Comparison of ENCODE assay signal across 14 cellular contexts in the genomic region with DNA sequence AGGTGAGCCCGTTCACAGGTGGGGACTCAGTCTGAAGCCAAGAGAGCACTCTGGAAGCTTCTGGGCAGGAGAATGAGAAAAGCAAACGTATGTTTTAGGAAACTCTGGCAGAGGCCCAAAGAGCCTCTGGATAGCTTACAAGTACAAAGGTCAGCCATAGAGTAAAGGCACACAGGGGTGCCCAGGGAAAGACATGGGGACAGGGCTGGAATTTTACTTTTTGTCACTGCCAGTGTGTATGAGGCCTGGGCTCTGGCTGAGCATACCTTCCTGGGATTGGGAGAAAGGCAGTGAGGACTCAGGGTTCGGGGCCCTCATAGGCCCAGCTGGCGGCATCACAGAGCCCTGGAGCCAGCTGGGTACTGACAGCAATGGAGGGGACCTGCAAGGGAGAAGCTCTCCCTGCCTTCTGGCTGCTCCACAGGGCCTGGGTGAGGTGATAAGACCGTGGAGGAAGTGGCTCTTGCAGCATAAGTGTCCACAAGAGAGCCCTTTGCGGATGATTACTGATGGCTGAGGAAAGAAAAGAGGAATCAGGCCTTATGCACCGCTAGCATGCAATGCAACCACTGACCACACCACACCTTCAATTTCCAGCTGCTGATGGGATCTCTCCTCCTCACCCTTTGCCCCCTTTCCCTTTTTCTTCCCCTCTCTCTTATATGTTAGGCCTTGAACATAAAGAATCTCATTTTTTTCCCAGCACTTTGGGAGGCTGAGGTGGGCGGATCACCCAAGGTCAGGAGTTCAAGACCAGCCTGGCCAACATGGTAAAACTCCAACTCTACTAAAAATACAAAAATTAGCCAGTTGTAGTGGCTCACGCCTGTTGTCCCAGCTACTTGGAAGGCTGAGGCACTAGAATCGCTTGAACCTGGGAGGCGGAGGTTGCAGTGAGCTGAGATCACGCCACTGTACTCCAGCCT. TPM values are rescaled to one million over a fixed set of nuclear protein-coding genes. Genes with fewer than 3 reads are reported as not detected.
DNase-seq lines count a peak whose midpoint lies in the region; ATAC-seq and TF ChIP-seq lines count a peak whose summit lies in the region.
"Had no signal": no experiment of that assay in that cellular context is flagged by ENCODE, and none has a peak within 500 bp of the region (broad histone marks: within the 10 kb centered on the region; RNA-seq: fewer than 3 reads in every experiment).

No MANE protein-coding gene starts in this region.

- H3K4me1 ChIP-seq in breast epithelium: no peaks in the 10 kb centered on the region
- peaks cover 0 to 33% of the 10 kb centered on the region in 2 donors for H3K4me1 ChIP-seq in left lung
- peaks cover 3 to 25% (median 8%) of the 10 kb centered on the region in 4 donors for H3K4me1 ChIP-seq in upper lobe of left lung
- peaks cover 24% of the 10 kb centered on the region for H3K4me1 ChIP-seq in SJCRH30

- DNase-seq in MCF 10A (ENCODE audit: unreplicated experiment) (no peak), breast epithelium (ENCODE audit: low spot score in 2 of 2) (no peak), SKM-1 treated with dmso at 0.1 percent for 144 hours (lab: John Stamatoyannopoulos, UW; ENCODE audit: unreplicated experiment) (peak; percentile 99), left lung (no peak), upper lobe of left lung (peak in 1 of 2 donors; percentile 35), GM10248 (ENCODE audit: extremely low spot score) (no peak), SJCRH30 (no peak), amniotic stem cell (lab: John Stamatoyannopoulos, UW) (no peak)
- DNase-seq: activated T-cell treated with anti-CD3 and anti-CD28 coated beads, Interleukin-2, amount 50 U/mL, for 4 hours; NCI-H345; spleen had no signal

- 71 to 78% methylated on average over 10 to 12 of the region's 12 CpGs for WGBS in upper lobe of left lung, 2 donors

- no peak overlapping the region for H3K4me3 Mint-ChIP-seq in MCF 10A (ENCODE audit: unreplicated experiment)
- H3K4me3 Mint-ChIP-seq: activated T-cell treated with anti-CD3 and anti-CD28 coated beads, Interleukin-2, amount 50 U/mL, for 4 hours had no signal

- TF ChIP-seq CTCF in MCF 10A (IDR thresholded peaks at IDR 0.05; ENCODE audit: unreplicated experiment) (no peak), breast epithelium (IDR thresholded peaks at IDR 0.05) (no peak), left lung (IDR thresholded peaks at IDR 0.05) (no peak), upper lobe of left lung (IDR thresholded peaks at IDR 0.05) (no peak), GM10248 (IDR thresholded peaks at IDR 0.05; ENCODE audit: control extremely low read depth, extremely low read depth, low read depth, missing control alignments) (no peak)

- POLR2A ChIA-PET in MCF 10A (lab: Yijun Ruan, JAX): interaction anchor here (0.5 to 2.0 kb wide), 6 partner anchors 32 to 167 kb away, joined by 3 to 5 read pairs (median 4); partner anchors contain the start of gene LEO1
- POLR2A ChIA-PET in GM10248 (lab: Yijun Ruan, JAX): interaction anchor here (0.6 kb wide), 1 partner anchor 42 kb away, joined by 6 read pairs; no protein-coding TSS in a partner anchor

- ATAC-seq in left lung (peak; percentile 46), upper lobe of left lung (ENCODE audit: low FRiP score in 2 of 2) (peak; percentile 8 to 52)
- ATAC-seq: activated CD4-positive, CD25-positive, alpha-beta regulatory T cell treated with anti-CD3 and anti-CD28 coated beads, Interleukin-2, amount 50 U/mL, for 24 hours; activated T-cell treated with anti-CD3 and anti-CD28 coated beads, Interleukin-2, amount 50 U/mL, for 4 hours had no signal

- H3K4me3 ChIP-seq in breast epithelium: no peak overlapping the region
- no peak overlapping the region for H3K4me3 ChIP-seq in left lung
- no peak overlapping the region for H3K4me3 ChIP-seq in upper lobe of left lung
- H3K4me3 ChIP-seq in SJCRH30: no peak overlapping the region
- H3K4me3 ChIP-seq: spleen had no signal

- peaks cover 35% of the 10 kb centered on the region for H3K36me3 Mint-ChIP-seq in MCF 10A (ENCODE audit: insufficient read depth, unreplicated experiment)

- TF ChIP-seq EP300 in upper lobe of left lung (IDR thresholded peaks at IDR 0.05): no peak

- H3K27me3 Mint-ChIP-seq in MCF 10A (ENCODE audit: insufficient read depth, unreplicated experiment): no peaks in the 10 kb centered on the region

- CTCF ChIA-PET in MCF 10A (lab: Yijun Ruan, JAX) (interaction anchor here (0.5 to 4.4 kb wide), 10 partner anchors 9 to 158 kb away, joined by 3 to 29 read pairs (median 4); no protein-coding TSS in a partner anchor), GM10248 (lab: Yijun Ruan, JAX) (interaction anchor here (0.8 to 4.9 kb wide), 20 partner anchors 8 to 249 kb away, joined by 3 to 57 read pairs (median 7); partner anchors contain the start of gene BCL2L10)

- H3K36me3 ChIP-seq in breast epithelium (no peaks in the 10 kb centered on the region), left lung (peaks cover 0 to 13% of the 10 kb centered on the region in 2 donors), upper lobe of left lung (peaks cover 0 to 6% (median 1%) of the 10 kb centered on the region in 4 donors), SJCRH30 (0 out of 2 replicates have a peak, but pooled peaks cover 2% of the 10 kb centered on the region)

- TF ChIP-seq POLR2A in breast epithelium (IDR thresholded peaks at IDR 0.05) (no peak), upper lobe of left lung (IDR thresholded peaks at IDR 0.05) (no peak)

- H3K4me1 Mint-ChIP-seq in MCF 10A (ENCODE audit: insufficient read depth, unreplicated experiment): peaks cover 7% of the 10 kb centered on the region

- H3K27ac ChIP-seq in breast epithelium: no peak overlapping the region
- H3K27ac ChIP-seq in left lung: no peak overlapping the region
- no peak overlapping the region for H3K27ac ChIP-seq in upper lobe of left lung
- H3K27ac ChIP-seq in SJCRH30: no peak overlapping the region
- H3K27ac ChIP-seq: KMS-11, spleen had no signal

- peak overlapping the region; percentile 21 for H3K27ac Mint-ChIP-seq in MCF 10A (ENCODE audit: low read depth, unreplicated experiment)

- intact Hi-C loops in MCF 10A (cut with micrococcal nuclease): loop anchor here (2.0 kb wide), 1 partner anchor 43 kb away; no protein-coding TSS in a partner anchor
- intact Hi-C loops in breast epithelium (cut with DNase I; ENCODE audit: low total_unique reads): no loop called here
- intact Hi-C loops in left lung (cut with DNase I): no loop called here

- H3K9me3 Mint-ChIP-seq in MCF 10A (ENCODE audit: unreplicated experiment): no peaks in the 10 kb centered on the region
- H3K9me3 Mint-ChIP-seq: activated T-cell treated with anti-CD3 and anti-CD28 coated beads, Interleukin-2, amount 50 U/mL, for 4 hours had no signal

- H3K27me3 ChIP-seq in breast epithelium (no peaks in the 10 kb centered on the region), left lung (no peaks in the 10 kb centered on the region), upper lobe of left lung (no peaks in the 10 kb centered on the region), SJCRH30 (no peaks in the 10 kb centered on the region)
- H3K27me3 ChIP-seq: spleen had no signal

- H3K9me3 ChIP-seq in breast epithelium (no peaks in the 10 kb centered on the region), left lung (no peaks in the 10 kb centered on the region), upper lobe of left lung (no peaks in the 10 kb centered on the region), SJCRH30 (replicated peaks) (no peaks in the 10 kb centered on the region)
- H3K9me3 ChIP-seq: spleen had no signal

- BruUV-seq in MCF 10A (replicated peaks; lab: Mats Ljungman, UMichigan): no TSS peak

RNA-seq across cellular contexts. Expression of gene BCL2L10, which starts 25.1 kb away (rescaled TPM):
- total RNA-seq in MCF 10A (2022): 0.42 TPM in 1 of 2 replicates, not detected in the other
- total RNA-seq in breast epithelium: 1 to 10 TPM in 1 of 3 donors, under 1 TPM in 2; 0.59 to 2.3 (median 0.64) TPM
- total RNA-seq in left lung: under 1 TPM in 1 of 2 donors, not detected in 1; 0.20 TPM
- total RNA-seq in upper lobe of left lung: under 1 TPM in 1 of 6 donors, not detected in 5; 0.46 TPM
- total RNA-seq in SJCRH30 (2014; rRNA removed; shearing (Covaris generic)): 0.38 and 0.51 TPM in 2 replicates
- total RNA-seq: astrocyte had no signal

RNA-seq across cellular contexts. Expression of gene GNB5, which starts 53.5 kb away (rescaled TPM):
- total RNA-seq in MCF 10A (2022) (31.8 and 33.7 TPM in 2 replicates), breast epithelium (10 to 100 TPM; 18.9 to 43.9 (median 43.9) TPM), left lung (10 to 100 TPM; 13.9 to 18.9 TPM), upper lobe of left lung (10 to 100 TPM; 14.7 to 56.8 (median 31.0) TPM)
- 38.3 and 38.9 TPM in 2 replicates for total RNA-seq in SJCRH30 (2014; rRNA removed; shearing (Covaris generic))
